16 cellular contexts compared by ENCODE assay signal in genomic region chr1:158007180-158007579, GRCh38. TPM values are rescaled to one million over a fixed set of nuclear protein-coding genes. Genes with fewer than 3 reads are reported as not detected.
DNase-seq lines count a peak whose midpoint lies in the region; ATAC-seq and TF ChIP-seq lines count a peak whose summit lies in the region.
"Had no signal": no experiment of that assay in that cellular context is flagged by ENCODE, and none has a peak within 500 bp of the region (broad histone marks: within the 10 kb centered on the region; RNA-seq: fewer than 3 reads in every experiment).

No MANE protein-coding gene starts in this region.

- peak overlapping the region; percentile 98 for H3K27ac ChIP-seq in RWPE2 (ENCODE audit: poor library complexity, severe bottlenecking)
- H3K27ac ChIP-seq: PC-9 had no signal

- no peak overlapping the region for H3K4me3 ChIP-seq in RWPE2 (ENCODE audit: severe bottlenecking)
- H3K4me3 ChIP-seq: PC-9 had no signal

- no peaks in the 10 kb centered on the region for H3K9me3 ChIP-seq in RWPE2 (ENCODE audit: severe bottlenecking)

- TF ChIP-seq CTCF in RWPE2 (IDR thresholded peaks at IDR 0.05; ENCODE audit: poor library complexity, severe bottlenecking) (no peak), endothelial cell (IDR thresholded peaks at IDR 0.05; ENCODE audit: unreplicated experiment) (no peak), neural crest cell (conservative IDR thresholded peaks at IDR 0.05) (no peak), type B pancreatic cell (conservative IDR thresholded peaks at IDR 0.05) (no peak)

- peaks cover 9% of the 10 kb centered on the region for H3K36me3 ChIP-seq in RWPE2 (ENCODE audit: low read depth)

- H3K4me3 Mint-ChIP-seq in endothelial cell (ENCODE audit: unreplicated experiment) (no peak overlapping the region), neural crest cell (peak overlapping the region; percentile 75), type B pancreatic cell (peak overlapping the region; percentile 26)
- no peak overlapping the region for H3K4me3 Mint-ChIP-seq in stimulated activated naive CD8-positive, alpha-beta T cell treated with anti-CD3 and anti-CD28 coated beads, Interleukin-15, amount 100 ng/mL, for 72 hours
- H3K4me3 Mint-ChIP-seq: CD14-positive monocyte, T-cell had no signal

- peak overlapping the region; percentile 67 for H3K27ac Mint-ChIP-seq in endothelial cell (ENCODE audit: unreplicated experiment)
- H3K27ac Mint-ChIP-seq in neural crest cell (ENCODE audit: unreplicated experiment): peak overlapping the region; percentile 90
- H3K27ac Mint-ChIP-seq in type B pancreatic cell: peak overlapping the region; percentile 50
- no peak overlapping the region for H3K27ac Mint-ChIP-seq in stimulated activated naive CD8-positive, alpha-beta T cell treated with anti-CD3 and anti-CD28 coated beads, Interleukin-15, amount 100 ng/mL, for 72 hours
- H3K27ac Mint-ChIP-seq: CD14-positive monocyte, T-cell had no signal

- DNase-seq in RWPE2 (ENCODE audit: low spot score) (no peak), endothelial cell (ENCODE audit: low spot score) (no peak), neural crest cell (ENCODE audit: low read depth, low spot score) (no peak), type B pancreatic cell (ENCODE audit: extremely low spot score, unreplicated experiment) (no peak), NCI-H1105 (lab: John Stamatoyannopoulos, UW) (no peak), NCI-H774 (lab: John Stamatoyannopoulos, UW) (no peak)
- DNase-seq in stimulated activated naive CD8-positive, alpha-beta T cell treated with anti-CD3 and anti-CD28 coated beads, Interleukin-15, amount 100 ng/mL, for 72 hours: no peak
- DNase-seq: activated naive CD4-positive, alpha-beta T cell; caudate nucleus; head of caudate nucleus; Kasumi-1; NCI-H146; PC-9; T-cell had no signal

- H3K9me3 Mint-ChIP-seq in endothelial cell (ENCODE audit: unreplicated experiment) (no peaks in the 10 kb centered on the region), neural crest cell (no peaks in the 10 kb centered on the region), type B pancreatic cell (no peaks in the 10 kb centered on the region)
- no peaks in the 10 kb centered on the region for H3K9me3 Mint-ChIP-seq in stimulated activated naive CD8-positive, alpha-beta T cell treated with anti-CD3 and anti-CD28 coated beads, Interleukin-15, amount 100 ng/mL, for 72 hours
- H3K9me3 Mint-ChIP-seq: CD14-positive monocyte, T-cell had no signal

- ATAC-seq in RWPE2 (ENCODE audit: low read depth): no peak
- no peak for ATAC-seq in stimulated activated naive CD8-positive, alpha-beta T cell treated with anti-CD3 and anti-CD28 coated beads, Interleukin-15, amount 100 ng/mL, for 72 hours
- no peak for ATAC-seq in HG03159 (IDR thresholded peaks at IDR 0.05; ENCODE audit: unreplicated experiment)
- ATAC-seq: T-cell had no signal

- H3K27me3 Mint-ChIP-seq in endothelial cell (ENCODE audit: unreplicated experiment): peaks cover 7% of the 10 kb centered on the region
- H3K27me3 Mint-ChIP-seq in neural crest cell (ENCODE audit: low read depth): no peaks in the 10 kb centered on the region
- peaks cover 5% of the 10 kb centered on the region for H3K27me3 Mint-ChIP-seq in type B pancreatic cell
- H3K27me3 Mint-ChIP-seq in stimulated activated naive CD8-positive, alpha-beta T cell treated with anti-CD3 and anti-CD28 coated beads, Interleukin-15, amount 100 ng/mL, for 72 hours: peaks cover 17% of the 10 kb centered on the region

- H3K4me1 ChIP-seq in RWPE2 (ENCODE audit: insufficient read depth, poor library complexity, severe bottlenecking): peaks cover 49% of the 10 kb centered on the region

- peaks cover 18% of the 10 kb centered on the region for H3K36me3 Mint-ChIP-seq in endothelial cell (ENCODE audit: low read depth, unreplicated experiment)
- H3K36me3 Mint-ChIP-seq in neural crest cell (ENCODE audit: low read depth): no peaks in the 10 kb centered on the region
- H3K36me3 Mint-ChIP-seq in type B pancreatic cell: peaks cover 8% of the 10 kb centered on the region
- H3K36me3 Mint-ChIP-seq: CD14-positive monocyte, T-cell had no signal

- no peaks in the 10 kb centered on the region for H3K27me3 ChIP-seq in RWPE2 (ENCODE audit: insufficient read depth, poor library complexity, severe bottlenecking)

- peaks cover 73% of the 10 kb centered on the region for H3K4me1 Mint-ChIP-seq in endothelial cell (ENCODE audit: unreplicated experiment)
- peaks cover 97% of the 10 kb centered on the region for H3K4me1 Mint-ChIP-seq in neural crest cell
- peaks cover 92% of the 10 kb centered on the region for H3K4me1 Mint-ChIP-seq in type B pancreatic cell (ENCODE audit: unreplicated experiment)
- no peaks in the 10 kb centered on the region for H3K4me1 Mint-ChIP-seq in stimulated activated naive CD8-positive, alpha-beta T cell treated with anti-CD3 and anti-CD28 coated beads, Interleukin-15, amount 100 ng/mL, for 72 hours
- H3K4me1 Mint-ChIP-seq: CD14-positive monocyte, T-cell had no signal

RNA-seq across cellular contexts. Expression of gene KIRREL1, which starts 13.7 kb away (rescaled TPM):
- total RNA-seq in endothelial cell (ENCODE audit: unreplicated experiment) (66.8 TPM), neural crest cell (64.9 and 68.0 TPM in 2 replicates), type B pancreatic cell (ENCODE audit: low replicate concordance) (15.0 and 51.6 TPM in 2 replicates)

Comparison
In these comparisons a context has a peak if more than half of its experiments do, and no peak if none do; other contexts are left out.
1. H3K27ac Mint-ChIP-seq: peak in endothelial cell (single experiment), neural crest cell (single experiment) and type B pancreatic cell (single experiment); none in stimulated activated naive CD8-positive, alpha-beta T cell treated with anti-CD3 and anti-CD28 coated beads, Interleukin-15, amount 100 ng/mL, for 72 hours (0 of 2).
2. H3K4me3 Mint-ChIP-seq: peak in neural crest cell (single experiment) and type B pancreatic cell (single experiment); none in endothelial cell (single experiment) and stimulated activated naive CD8-positive, alpha-beta T cell treated with anti-CD3 and anti-CD28 coated beads, Interleukin-15, amount 100 ng/mL, for 72 hours (0 of 2).